ENCODE assay signal across 1 cellular context in genomic region chr1:100253552-100253951, GRCh38.
TF ChIP-seq lines count a peak whose summit lies in the region.

No MANE protein-coding gene starts in this region.

TF ChIP-seq in IMR-90, 13 proteins besides CTCF, POLR2A, EP300 and RAD21:
- TF ChIP-seq MXI1 (IDR thresholded peaks at IDR 0.05; ENCODE audit: borderline replicate concordance, low read depth, low read length) (no peak), USF2 (IDR thresholded peaks at IDR 0.05; ENCODE audit: low read depth, low read length) (no peak), RCOR1 (IDR thresholded peaks at IDR 0.05; ENCODE audit: insufficient replicate concordance, low read length) (no peak), CEBPB (IDR thresholded peaks at IDR 0.05; ENCODE audit: low read depth, low read length) (peak; percentile 20; the same call in 1 of the 2 replicates)
TF ChIP-seq in IMR-90: peak in this region for 1.
